In genomic region chr20:51412333-51412761, GRCh38 we compare ENCODE assay signal across 8 cellular contexts.
DNase-seq lines count a peak whose midpoint lies in the region; ATAC-seq and TF ChIP-seq lines count a peak whose summit lies in the region.

No MANE protein-coding gene starts in this region.

- peaks cover 12% of the 10 kb centered on the region for H3K4me1 Mint-ChIP-seq in endodermal cell
- peaks cover 5 to 71% (median 20%) of the 10 kb centered on the region in 7 donors for H3K4me1 Mint-ChIP-seq in naive thymus-derived CD4-positive, alpha-beta T cell

- no peaks in the 10 kb centered on the region for H3K36me3 ChIP-seq in endodermal cell (ENCODE audit: control insufficient read depth, insufficient read depth, low read length)
- H3K36me3 ChIP-seq in naive thymus-derived CD4-positive, alpha-beta T cell (ENCODE audit: control insufficient read depth in 2 of 3, insufficient read depth in 3 of 3, low read length in 3 of 3) = peaks cover 5 to 64% (median 9%) of the 10 kb centered on the region in 3 experiments

- H3K27ac Mint-ChIP-seq in endodermal cell = no peak overlapping the region
- peak overlapping the region in 7 of 9 donors; percentile 28 to 83 (median 46) for H3K27ac Mint-ChIP-seq in naive thymus-derived CD4-positive, alpha-beta T cell

- H3K27me3 Mint-ChIP-seq in endodermal cell (ENCODE audit: insufficient read depth) = no peaks in the 10 kb centered on the region
- no peaks in the 10 kb centered on the region for H3K27me3 Mint-ChIP-seq in naive thymus-derived CD4-positive, alpha-beta T cell

- H3K27ac ChIP-seq in endodermal cell (ENCODE audit: low read depth, low read length) = no peak overlapping the region
- H3K27ac ChIP-seq in naive thymus-derived CD4-positive, alpha-beta T cell (ENCODE audit: low read depth, low read length) = no peak overlapping the region

- POLR2A ChIA-PET in naive thymus-derived CD4-positive, alpha-beta T cell (lab: Charles Lee) = no interaction called here

- no peaks in the 10 kb centered on the region for H3K27me3 ChIP-seq in endodermal cell (ENCODE audit: control insufficient read depth, insufficient read depth, low read length, poor library complexity, severe bottlenecking)
- no peaks in the 10 kb centered on the region for H3K27me3 ChIP-seq in naive thymus-derived CD4-positive, alpha-beta T cell (ENCODE audit: control insufficient read depth in 2 of 2, insufficient read depth in 2 of 2, low read length in 2 of 2)

- WGBS in endodermal cell (ENCODE audit: insufficient coverage in 1 of 2, insufficient read length in 1 of 2), 2 experiments = 56 to 64% methylated on average over 8 to 10 of the region's 10 CpGs

- DNase-seq in AG08395 (ENCODE audit: low spot score) (peak; percentile 60), NCI-H1092 (lab: John Stamatoyannopoulos, UW) (peak; percentile 4), endodermal cell (peak; percentile 65), HuH-7.5 (ENCODE audit: low spot score) (no peak), NCI-H345 treated with DMSO at 0.1 percent for 48 hours (lab: John Stamatoyannopoulos, UW; ENCODE audit: unreplicated experiment) (no peak), DMS153 treated with DMSO at 0.1 percent for 48 hours (lab: John Stamatoyannopoulos, UW; ENCODE audit: unreplicated experiment) (no peak)
- DNase-seq in naive thymus-derived CD4-positive, alpha-beta T cell = no peak

- no peak overlapping the region for H3K4me3 ChIP-seq in endodermal cell (ENCODE audit: low read length)
- H3K4me3 ChIP-seq in naive thymus-derived CD4-positive, alpha-beta T cell (ENCODE audit: low read length) = no peak overlapping the region

- peaks cover 2% of the 10 kb centered on the region for H3K9me3 Mint-ChIP-seq in endodermal cell
- peaks cover 0 to 5% (median 2%) of the 10 kb centered on the region in 11 donors for H3K9me3 Mint-ChIP-seq in naive thymus-derived CD4-positive, alpha-beta T cell

- CTCF ChIA-PET in naive thymus-derived CD4-positive, alpha-beta T cell (lab: Charles Lee) = interaction anchor here (0.7 to 1.1 kb wide), 3 partner anchors 11 to 183 kb away, joined by 3 to 7 read pairs (median 3); no protein-coding TSS in a partner anchor

- no peak for ATAC-seq in naive thymus-derived CD4-positive, alpha-beta T cell
- ATAC-seq in HG03196 (IDR thresholded peaks at IDR 0.05; ENCODE audit: unreplicated experiment) = no peak

- TF ChIP-seq CTCF in endodermal cell (conservative IDR thresholded peaks at IDR 0.05) = no peak

- no peak overlapping the region for H3K4me3 Mint-ChIP-seq in endodermal cell
- H3K4me3 Mint-ChIP-seq in naive thymus-derived CD4-positive, alpha-beta T cell = no peak overlapping the region

- H3K36me3 Mint-ChIP-seq in endodermal cell (ENCODE audit: low read depth) = no peaks in the 10 kb centered on the region
- peaks cover 8 to 50% (median 33%) of the 10 kb centered on the region in 5 donors for H3K36me3 Mint-ChIP-seq in naive thymus-derived CD4-positive, alpha-beta T cell

- intact Hi-C loops in naive thymus-derived CD4-positive, alpha-beta T cell (cut with micrococcal nuclease) = no loop called here

- no peaks in the 10 kb centered on the region for H3K4me1 ChIP-seq in endodermal cell (ENCODE audit: control insufficient read depth, insufficient read depth, low read length)
- H3K4me1 ChIP-seq in naive thymus-derived CD4-positive, alpha-beta T cell (ENCODE audit: control insufficient read depth in 2 of 2, insufficient read depth in 2 of 2, low read length in 2 of 2) = peaks cover 0 to 93% of the 10 kb centered on the region in 2 donors

- no peak overlapping the region for H3K9ac ChIP-seq in endodermal cell (ENCODE audit: extremely low read depth, low read length, poor library complexity, severe bottlenecking)

- H3K9me3 ChIP-seq in endodermal cell (ENCODE audit: control insufficient read depth, low read length) = no peaks in the 10 kb centered on the region
- no peaks in the 10 kb centered on the region for H3K9me3 ChIP-seq in naive thymus-derived CD4-positive, alpha-beta T cell (ENCODE audit: control insufficient read depth in 2 of 3, low read length in 3 of 3)

Comparison
In these comparisons a context has a peak if more than half of its experiments do, and no peak if none do; other contexts are left out.
1. DNase-seq: peak in AG08395 (single experiment), NCI-H1092 (single experiment) and endodermal cell (single experiment); none in naive thymus-derived CD4-positive, alpha-beta T cell (0 of 9), HuH-7.5 (single experiment), NCI-H345 treated with DMSO at 0.1 percent for 48 hours (single experiment) and DMS153 treated with DMSO at 0.1 percent for 48 hours (single experiment).